In the genomic region with DNA sequence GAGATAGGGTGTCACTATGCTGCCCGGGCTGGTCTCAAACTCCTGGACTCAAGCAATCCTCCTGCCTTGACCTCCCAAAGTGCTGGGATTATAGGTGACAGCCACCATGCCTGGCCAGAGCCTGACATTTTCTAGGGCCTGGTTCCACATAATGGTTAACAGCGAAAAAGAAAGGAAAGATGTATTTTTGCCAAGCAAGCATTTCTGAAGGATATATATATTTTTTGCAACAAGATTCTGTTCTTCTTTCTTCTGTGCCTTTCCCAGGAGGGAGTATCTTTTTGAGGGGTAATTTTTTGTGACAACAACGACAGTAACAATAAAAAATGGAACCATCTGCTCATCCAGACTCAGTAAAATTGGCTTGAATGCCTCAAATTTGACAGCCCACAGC, we compare ENCODE assay signal across 8 cellular contexts.
"Had no signal": no experiment of that assay in that cellular context is flagged by ENCODE, and none has a peak within 500 bp of the region (broad histone marks: within the 10 kb centered on the region; RNA-seq: fewer than 3 reads in every experiment).

No MANE protein-coding gene starts in this region.

- H3K9ac ChIP-seq: KMS-11 had no signal

- H3K27ac ChIP-seq: KMS-11 had no signal

- ATAC-seq: GM23338 had no signal

- FAIRE-seq: H1, H54, HTR-8/SVneo had no signal

- H3K4me2 ChIP-seq: GM23338, KMS-11 had no signal

- H3K4me3 ChIP-seq: GM23338 had no signal

- H2AFZ ChIP-seq: GM23338 had no signal

- DNase-seq: H9, HCEC 1CT, KBM-7 had no signal
